35 cellular contexts compared by ENCODE assay signal in the genomic region with DNA sequence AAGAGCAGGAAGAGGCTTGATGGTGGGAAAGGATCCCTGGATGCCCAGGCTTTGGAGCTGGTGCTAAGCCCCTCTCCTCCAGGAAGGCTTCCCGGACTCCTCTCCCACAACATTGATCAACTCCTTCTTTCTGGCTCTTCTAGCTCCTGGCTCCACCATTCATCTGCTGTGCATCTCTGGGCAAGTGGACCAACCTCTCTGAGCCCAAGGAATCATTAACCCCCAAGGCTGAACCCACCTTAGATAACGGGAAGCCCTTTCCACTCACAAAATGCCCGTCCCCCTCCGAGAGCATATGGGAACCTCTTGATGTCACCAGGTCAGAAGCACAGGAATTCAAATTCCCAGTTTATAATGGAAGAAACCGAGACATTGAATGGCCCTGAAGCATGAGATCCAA. TPM values are rescaled to one million over a fixed set of nuclear protein-coding genes. Genes with fewer than 3 reads are reported as not detected.
"Had no signal": no experiment of that assay in that cellular context is flagged by ENCODE, and none has a peak within 500 bp of the region (broad histone marks: within the 10 kb centered on the region; RNA-seq: fewer than 3 reads in every experiment).

No MANE protein-coding gene starts in this region.

- H3K27ac ChIP-seq: adrenal gland, body of pancreas, epithelial cell of prostate, esophagus squamous epithelium, WERI-Rb-1 had no signal

- FAIRE-seq: colon, endometrium, endothelial cell of umbilical vein, frontal cortex had no signal

- H3K4me3 ChIP-seq: adrenal gland, body of pancreas, esophagus squamous epithelium had no signal

- H3K27me3 ChIP-seq: adrenal gland, body of pancreas had no signal

- DNase-seq: activated B cell treated with CpG ODN at 0.5 μM for 24 hours; activated CD4-positive, alpha-beta memory T cell treated with anti-CD3 and anti-CD28 coated beads for 36 hours; activated CD4-positive, alpha-beta T cell treated with anti-CD3 and anti-CD28 coated beads for 48 hours; activated CD4-positive, alpha-beta T cell treated with anti-CD3 and anti-CD28 coated beads, Interleukin-2, amount 50 U/mL, for 1 hour; activated CD8-positive, alpha-beta memory T cell treated with anti-CD3 and anti-CD28 coated beads, Interleukin-2, amount 10 ng/mL, durations not matched to agents 7 days and 5 days; activated CD8-positive, alpha-beta memory T cell treated with anti-CD3 and anti-CD28 coated beads, Interleukin-2, amount 50 U/mL, for 4 hours; activated CD8-positive, alpha-beta T cell treated with anti-CD3 and anti-CD28 coated beads, Interleukin-2, amount 10 ng/mL, durations not matched to agents 7 days and 5 days; activated effector memory CD4-positive, alpha-beta T cell treated with anti-CD3 and anti-CD28 coated beads, Interleukin-2, amount 50 U/mL, for 16 hours; activated naive CD4-positive, alpha-beta T cell treated with anti-CD3 and anti-CD28 coated beads for 36 hours; activated naive CD8-positive, alpha-beta T cell treated with anti-CD3 and anti-CD28 coated beads for 36 hours; activated naive CD8-positive, alpha-beta T cell treated with anti-CD3 and anti-CD28 coated beads, Interleukin-2, amount 50 U/mL, for 24 hours; activated T-cell treated with anti-CD3 and anti-CD28 coated beads, Interleukin-2, amount 50 U/mL, for 1 hour; activated T-cell treated with anti-CD3 and anti-CD28 coated beads, Interleukin-2, amount 50 U/mL, for 48 hours; adrenal gland; amygdala; aorta; body of pancreas; caudate nucleus; cortex of kidney; dermis blood vessel endothelial cell; effector CD4-positive, alpha-beta T cell; esophagus squamous epithelium; head of caudate nucleus; T-helper 1 cell; T-helper 17 cell; T1000; WERI-Rb-1 had no signal

- ATAC-seq: activated CD4-positive, CD25-positive, alpha-beta regulatory T cell treated with anti-CD3 and anti-CD28 coated beads, Interleukin-2, amount 50 U/mL, for 24 hours; activated CD8-positive, alpha-beta memory T cell treated with anti-CD3 and anti-CD28 coated beads, Interleukin-2, amount 10 ng/mL, durations not matched to agents 7 days and 5 days; activated CD8-positive, alpha-beta T cell treated with anti-CD3 and anti-CD28 coated beads, Interleukin-2, amount 10 ng/mL, durations not matched to agents 7 days and 5 days; activated naive CD8-positive, alpha-beta T cell treated with anti-CD3 and anti-CD28 coated beads, Interleukin-2, amount 50 U/mL, for 24 hours; body of pancreas; T-helper 17 cell had no signal

- H3K9me3 ChIP-seq: adrenal gland, body of pancreas, esophagus squamous epithelium had no signal

RNA-seq across cellular contexts. Expression of a gene that starts 23.7 kb away (rescaled TPM):
- polyA plus RNA-seq: endothelial cell of umbilical vein, esophagus, fibroblast of lung had no signal
